In genomic region chr5:33408816-33409215, GRCh38 we compare ENCODE assay signal across 17 cellular contexts.
"Had no signal": no experiment of that assay in that cellular context is flagged by ENCODE, and none has a peak within 500 bp of the region (broad histone marks: within the 10 kb centered on the region; RNA-seq: fewer than 3 reads in every experiment).

No MANE protein-coding gene starts in this region.

- ATAC-seq: activated CD8-positive, alpha-beta T cell treated with anti-CD3 and anti-CD28 coated beads, Interleukin-2, amount 10 ng/mL, durations not matched to agents 7 days and 5 days; activated naive CD8-positive, alpha-beta T cell treated with anti-CD3 and anti-CD28 coated beads, Interleukin-2, amount 50 U/mL, for 24 hours; foreskin keratinocyte; heart right ventricle; left lobe of liver had no signal

- H3K36me3 Mint-ChIP-seq: memory B cell had no signal

- H3K4me3 Mint-ChIP-seq: activated CD8-positive, alpha-beta T cell treated with anti-CD3 and anti-CD28 coated beads, Interleukin-2, amount 10 ng/mL, durations not matched to agents 7 days and 5 days; activated naive CD8-positive, alpha-beta T cell treated with anti-CD3 and anti-CD28 coated beads, Interleukin-2, amount 50 U/mL, for 24 hours; activated T-helper 1 cell treated with anti-CD3 and anti-CD28 coated beads, Interleukin-12 subunit alpha, Interleukin-12 subunit beta, Interleukin-2, Interleukin-4 antibody, amounts not matched to agents 30 ng/mL and 10 ng/mL and 1 ng/mL, durations not matched to agents 14 hours and 24 hours and 36 hours; memory B cell; stimulated activated naive CD8-positive, alpha-beta T cell treated with anti-CD3 and anti-CD28 coated beads, Interleukin-15, Interleukin-2, amounts not matched to agents 100 ng/mL and 50 ng/mL, for 24 hours had no signal

- H3K27ac Mint-ChIP-seq: activated CD8-positive, alpha-beta T cell treated with anti-CD3 and anti-CD28 coated beads, Interleukin-2, amount 10 ng/mL, durations not matched to agents 7 days and 5 days; activated naive CD8-positive, alpha-beta T cell treated with anti-CD3 and anti-CD28 coated beads, Interleukin-2, amount 50 U/mL, for 24 hours; activated T-helper 1 cell treated with anti-CD3 and anti-CD28 coated beads, Interleukin-12 subunit alpha, Interleukin-12 subunit beta, Interleukin-2, Interleukin-4 antibody, amounts not matched to agents 30 ng/mL and 10 ng/mL and 1 ng/mL, durations not matched to agents 14 hours and 24 hours and 36 hours; memory B cell; stimulated activated naive CD8-positive, alpha-beta T cell treated with anti-CD3 and anti-CD28 coated beads, Interleukin-15, Interleukin-2, amounts not matched to agents 100 ng/mL and 50 ng/mL, for 24 hours had no signal

- H3K4me1 Mint-ChIP-seq: activated naive CD8-positive, alpha-beta T cell treated with anti-CD3 and anti-CD28 coated beads, Interleukin-2, amount 50 U/mL, for 24 hours; memory B cell had no signal

- H3K4me1 ChIP-seq: foreskin keratinocyte, heart right ventricle had no signal

- H3K4me3 ChIP-seq: heart right ventricle had no signal

- H3K36me3 ChIP-seq: heart right ventricle had no signal

- H3K27me3 ChIP-seq: foreskin keratinocyte, heart right ventricle had no signal

- H3K9me3 Mint-ChIP-seq: activated naive CD8-positive, alpha-beta T cell treated with anti-CD3 and anti-CD28 coated beads, Interleukin-2, amount 50 U/mL, for 24 hours; activated T-helper 1 cell treated with anti-CD3 and anti-CD28 coated beads, Interleukin-12 subunit alpha, Interleukin-12 subunit beta, Interleukin-2, Interleukin-4 antibody, amounts not matched to agents 30 ng/mL and 10 ng/mL and 1 ng/mL, durations not matched to agents 14 hours and 24 hours and 36 hours; stimulated activated naive CD8-positive, alpha-beta T cell treated with anti-CD3 and anti-CD28 coated beads, Interleukin-15, Interleukin-2, amounts not matched to agents 100 ng/mL and 50 ng/mL, for 24 hours had no signal

- H3K27me3 Mint-ChIP-seq: memory B cell; stimulated activated naive CD8-positive, alpha-beta T cell treated with anti-CD3 and anti-CD28 coated beads, Interleukin-15, Interleukin-2, amounts not matched to agents 100 ng/mL and 50 ng/mL, for 24 hours had no signal

- H3K27ac ChIP-seq: foreskin keratinocyte, heart right ventricle had no signal

- H3K9me3 ChIP-seq: heart right ventricle had no signal

- DNase-seq: activated CD4-positive, alpha-beta T cell treated with anti-CD3 and anti-CD28 coated beads for 4 hours; activated CD8-positive, alpha-beta memory T cell treated with anti-CD3 and anti-CD28 coated beads, Interleukin-2, amount 50 U/mL, for 48 hours; activated CD8-positive, alpha-beta T cell treated with anti-CD3 and anti-CD28 coated beads, Interleukin-2, amount 10 ng/mL, durations not matched to agents 7 days and 5 days; activated naive CD4-positive, alpha-beta T cell; activated naive CD8-positive, alpha-beta T cell treated with anti-CD3 and anti-CD28 coated beads, Interleukin-2, amount 50 U/mL, for 24 hours; central memory CD4-positive, alpha-beta T cell; dermis blood vessel endothelial cell; foreskin keratinocyte; heart right ventricle; islet precursor cell; stimulated activated CD4-positive, alpha-beta T cell treated with anti-CD3 and anti-CD28 coated beads, Interleukin-4, amount 100 ng/mL, for 1 hour; stimulated activated CD8-positive, alpha-beta memory T cell treated with anti-CD3 and anti-CD28 coated beads, Interleukin-4, amount 100 ng/mL, for 48 hours; T-helper 1 cell had no signal
